Comparison of ENCODE assay signal across 18 cellular contexts in genomic region chr2:197138513-197138912, GRCh38.
DNase-seq lines count a peak whose midpoint lies in the region; ATAC-seq and TF ChIP-seq lines count a peak whose summit lies in the region.
"Had no signal": no experiment of that assay in that cellular context is flagged by ENCODE, and none has a peak within 500 bp of the region (broad histone marks: within the 10 kb centered on the region; RNA-seq: fewer than 3 reads in every experiment).

No MANE protein-coding gene starts in this region.

- H3K9ac ChIP-seq in IMR-90 (ENCODE audit: low read depth, low read length): no peak overlapping the region

- H3K4me1 ChIP-seq in IMR-90 (ENCODE audit: control insufficient read depth, insufficient read depth, low read length) (peaks cover 9% of the 10 kb centered on the region), transverse colon (peaks cover 0 to 16% (median 9%) of the 10 kb centered on the region in 4 donors)

- H2AFZ ChIP-seq in IMR-90 (replicated peaks; ENCODE audit: low read length, poor library complexity): no peak overlapping the region

- no peak overlapping the region for H3K18ac ChIP-seq in IMR-90 (ENCODE audit: low read depth, low read length)

- no peak overlapping the region for H3K56ac ChIP-seq in IMR-90 (ENCODE audit: extremely low read depth, insufficient read depth, low read length)

- peaks cover 3% of the 10 kb centered on the region for H3K9me1 ChIP-seq in IMR-90 (ENCODE audit: insufficient read depth, low read length)

- H3K27me3 ChIP-seq in IMR-90 (ENCODE audit: control insufficient read depth, insufficient read depth, low read length) (no peaks in the 10 kb centered on the region), transverse colon (no peaks in the 10 kb centered on the region)
- H3K27me3 ChIP-seq: ovary, upper lobe of right lung had no signal

- in situ Hi-C loops in IMR-90 (cut with MboI; ENCODE audit: low sequenced_read_pairs): no loop called here
- in situ Hi-C loops in transverse colon (cut with MboI; ENCODE audit: low pct_ligation_motif_present in 1 of 4, low pct_unique_long_range_greater_than_20kb in 1 of 4, low sequenced_read_pairs in 3 of 4): no loop called here

- TF ChIP-seq CTCF in IMR-90 (conservative IDR thresholded peaks at IDR 0.05; ENCODE audit: low read depth, low read length): no peak
- no peak for TF ChIP-seq CTCF in activated CD8-positive, alpha-beta T cell treated with anti-CD3 and anti-CD28 coated beads for 36 hours (IDR thresholded peaks at IDR 0.05)
- TF ChIP-seq CTCF in transverse colon (IDR thresholded peaks at IDR 0.05): no peak

- BruUV-seq in IMR-90 (replicated peaks; lab: Mats Ljungman, UMichigan): no TSS peak

- H4K8ac ChIP-seq in IMR-90 (ENCODE audit: low read depth in 2 of 2, low read length in 2 of 2): no peak overlapping the region

- H2BK15ac ChIP-seq in IMR-90 (ENCODE audit: low read depth, low read length): no peak overlapping the region

- H4K5ac ChIP-seq in IMR-90 (ENCODE audit: low read depth, low read length): no peak overlapping the region

- H3K27ac Mint-ChIP-seq in T-helper 1 cell treated with Interleukin-12 subunit alpha and Interleukin-12 subunit beta and Interleukin-4 antibody, amounts not matched to agents 30 μg/mL and 1 μg/mL, for 36 hours: peak overlapping the region; percentile 43
- H3K27ac Mint-ChIP-seq in activated CD8-positive, alpha-beta T cell treated with anti-CD3 and anti-CD28 coated beads for 36 hours: peak overlapping the region; percentile 88
- H3K27ac Mint-ChIP-seq in naive thymus-derived CD8-positive, alpha-beta T cell: peak overlapping the region; percentile 19 to 100 (median 64)
- H3K27ac Mint-ChIP-seq: HFFc6 had no signal

- no peak for TF ChIP-seq EP300 in transverse colon (IDR thresholded peaks at IDR 0.05; ENCODE audit: low read depth)

- intact Hi-C loops in IMR-90 (cut with micrococcal nuclease) (no loop called here), transverse colon (cut with DNase I; ENCODE audit: low total_unique reads) (no loop called here)
- intact Hi-C loops in activated CD8-positive, alpha-beta T cell treated with anti-CD3 and anti-CD28 coated beads for 36 hours (cut with micrococcal nuclease): no loop called here

- TF ChIP-seq POLR2A in IMR-90 (IDR thresholded peaks at IDR 0.05; ENCODE audit: low read depth, low read length) (no peak), transverse colon (IDR thresholded peaks at IDR 0.05) (no peak)

- dilution Hi-C loops in IMR-90 (cut with HindIII; ENCODE audit: low sequenced_read_pairs, unreplicated experiment): no loop called here

- H4K20me1 ChIP-seq in IMR-90 (ENCODE audit: insufficient read depth, low read length): no peaks in the 10 kb centered on the region

- H3K27ac ChIP-seq in IMR-90 (ENCODE audit: insufficient read depth, low read length) (no peak overlapping the region), transverse colon (no peak overlapping the region)
- H3K27ac ChIP-seq: ovary, upper lobe of right lung had no signal

- no peaks in the 10 kb centered on the region for H3K9me3 Mint-ChIP-seq in T-helper 1 cell treated with Interleukin-12 subunit alpha and Interleukin-12 subunit beta and Interleukin-4 antibody, amounts not matched to agents 30 μg/mL and 1 μg/mL, for 36 hours
- no peaks in the 10 kb centered on the region for H3K9me3 Mint-ChIP-seq in activated CD8-positive, alpha-beta T cell treated with anti-CD3 and anti-CD28 coated beads for 36 hours
- peaks cover 0 to 1% (median 0%) of the 10 kb centered on the region in 9 donors for H3K9me3 Mint-ChIP-seq in naive thymus-derived CD8-positive, alpha-beta T cell
- H3K9me3 Mint-ChIP-seq: HFFc6 had no signal

- no peak overlapping the region for H3K4ac ChIP-seq in IMR-90 (ENCODE audit: low read depth, low read length)

- peaks cover 60% of the 10 kb centered on the region for H3K4me1 Mint-ChIP-seq in T-helper 1 cell treated with Interleukin-12 subunit alpha and Interleukin-12 subunit beta and Interleukin-4 antibody, amounts not matched to agents 30 μg/mL and 1 μg/mL, for 36 hours (ENCODE audit: low read depth)
- H3K4me1 Mint-ChIP-seq in activated CD8-positive, alpha-beta T cell treated with anti-CD3 and anti-CD28 coated beads for 36 hours (ENCODE audit: low read depth): peaks cover 83% of the 10 kb centered on the region
- peaks cover 41 to 92% (median 85%) of the 10 kb centered on the region in 4 donors for H3K4me1 Mint-ChIP-seq in naive thymus-derived CD8-positive, alpha-beta T cell

- H2BK120ac ChIP-seq in IMR-90 (ENCODE audit: low read depth, low read length): 0 out of 2 replicates have a peak overlapping the region, but pooled peaks have one; percentile 36

- no peak overlapping the region for H3K23ac ChIP-seq in IMR-90 (ENCODE audit: low read depth, low read length)

- H3K14ac ChIP-seq in IMR-90 (replicated peaks; ENCODE audit: low read depth, low read length): no peak overlapping the region

- H3K27me3 Mint-ChIP-seq in T-helper 1 cell treated with Interleukin-12 subunit alpha and Interleukin-12 subunit beta and Interleukin-4 antibody, amounts not matched to agents 30 μg/mL and 1 μg/mL, for 36 hours (ENCODE audit: low read depth): no peaks in the 10 kb centered on the region
- H3K27me3 Mint-ChIP-seq in activated CD8-positive, alpha-beta T cell treated with anti-CD3 and anti-CD28 coated beads for 36 hours: no peaks in the 10 kb centered on the region
- no peaks in the 10 kb centered on the region for H3K27me3 Mint-ChIP-seq in naive thymus-derived CD8-positive, alpha-beta T cell

- H3K36me3 ChIP-seq in IMR-90 (ENCODE audit: control insufficient read depth, insufficient read depth, low read length) (no peaks in the 10 kb centered on the region), transverse colon (no peaks in the 10 kb centered on the region)
- H3K36me3 ChIP-seq: ovary had no signal

- ATAC-seq in IMR-90 (ENCODE audit: low read depth) (no peak), HG03175 (IDR thresholded peaks at IDR 0.05; ENCODE audit: unreplicated experiment) (no peak)
- ATAC-seq in activated CD8-positive, alpha-beta T cell treated with anti-CD3 and anti-CD28 coated beads for 36 hours: peak; percentile 18
- ATAC-seq in naive thymus-derived CD8-positive, alpha-beta T cell: no peak
- ATAC-seq: upper lobe of right lung had no signal

- WGBS in IMR-90 (ENCODE audit: extremely low coverage in 2 of 2, insufficient read length in 1 of 2), 2 experiments: no CpG with 5 or more reads among the region's 3 CpGs
- 77 to 93% methylated on average over 3 of the region's 3 CpGs for WGBS in transverse colon (ENCODE audit: low coverage in 1 of 2), 2 donors

- H2AK9ac ChIP-seq in IMR-90 (replicated peaks; ENCODE audit: low read depth, low read length, poor library complexity): no peak overlapping the region

- DNase-seq in T-helper 1 cell (no peak), IMR-90 (no peak), transverse colon (no peak), NCI-H526 treated with DMSO at 0.1 percent for 48 hours (lab: John Stamatoyannopoulos, UW) (no peak)
- no peak for DNase-seq in activated CD8-positive, alpha-beta T cell treated with anti-CD3 and anti-CD28 coated beads for 36 hours
- DNase-seq in naive thymus-derived CD8-positive, alpha-beta T cell: no peak
- DNase-seq: 8988T; activated naive CD4-positive, alpha-beta T cell treated with anti-CD3 and anti-CD28 coated beads, Interleukin-2, amount 50 U/mL, for 16 hours; GF-D8; HFFc6; hippocampal formation; NCI-H146; NCI-H446; OCI-M1; ovary; upper lobe of right lung had no signal

- no peak for TF ChIP-seq RAD21 in IMR-90 (IDR thresholded peaks at IDR 0.05; ENCODE audit: low read length)

- peaks cover 41% of the 10 kb centered on the region for H3K36me3 Mint-ChIP-seq in T-helper 1 cell treated with Interleukin-12 subunit alpha and Interleukin-12 subunit beta and Interleukin-4 antibody, amounts not matched to agents 30 μg/mL and 1 μg/mL, for 36 hours (ENCODE audit: low read depth)
- peaks cover 44% of the 10 kb centered on the region for H3K36me3 Mint-ChIP-seq in activated CD8-positive, alpha-beta T cell treated with anti-CD3 and anti-CD28 coated beads for 36 hours (ENCODE audit: low read depth)
- peaks cover 12 to 67% (median 25%) of the 10 kb centered on the region in 3 donors for H3K36me3 Mint-ChIP-seq in naive thymus-derived CD8-positive, alpha-beta T cell

- CTCF ChIA-PET in IMR-90 (lab: Yijun Ruan, JAX): no interaction called here
- CTCF ChIA-PET in activated CD8-positive, alpha-beta T cell treated with anti-CD3 and anti-CD28 coated beads for 36 hours (lab: Charles Lee): interaction anchor here (2.1 to 6.3 kb wide), 4 partner anchors 11 to 25 kb away, joined by 8 to 45 read pairs (median 9); no protein-coding TSS in a partner anchor

- H3K4me3 ChIP-seq in IMR-90 (ENCODE audit: insufficient read depth, low read depth, low read length) (no peak overlapping the region), transverse colon (no peak overlapping the region)
- H3K4me3 ChIP-seq: ovary, upper lobe of right lung had no signal

- no peak overlapping the region for H2BK5ac ChIP-seq in IMR-90 (ENCODE audit: low read depth, low read length, poor library complexity, severe bottlenecking)

- H3K9me3 ChIP-seq in IMR-90 (ENCODE audit: control insufficient read depth, insufficient read depth, low read length): no peaks in the 10 kb centered on the region
- no peaks in the 10 kb centered on the region for H3K9me3 ChIP-seq in transverse colon
- H3K9me3 ChIP-seq: ovary, upper lobe of right lung had no signal

- H3K79me1 ChIP-seq in IMR-90 (ENCODE audit: low read depth in 1 of 2, low read length in 2 of 2): no peaks in the 10 kb centered on the region

- H2BK20ac ChIP-seq in IMR-90 (ENCODE audit: low read depth, low read length): no peak overlapping the region

- H3K4me2 ChIP-seq in IMR-90 (ENCODE audit: low read depth, low read length): no peak overlapping the region

- H4K91ac ChIP-seq in IMR-90 (ENCODE audit: insufficient read depth, low read depth, low read length): no peak overlapping the region

- no peak overlapping the region for H3K4me3 Mint-ChIP-seq in T-helper 1 cell treated with Interleukin-12 subunit alpha and Interleukin-12 subunit beta and Interleukin-4 antibody, amounts not matched to agents 30 μg/mL and 1 μg/mL, for 36 hours
- peak overlapping the region; percentile 26 for H3K4me3 Mint-ChIP-seq in activated CD8-positive, alpha-beta T cell treated with anti-CD3 and anti-CD28 coated beads for 36 hours
- H3K4me3 Mint-ChIP-seq in naive thymus-derived CD8-positive, alpha-beta T cell: peak overlapping the region in 6 of 10 donors; percentile 21 to 64 (median 25)

- POLR2A ChIA-PET in IMR-90 (lab: Charles Lee; ENCODE audit: unreplicated experiment): no interaction called here
- POLR2A ChIA-PET in activated CD8-positive, alpha-beta T cell treated with anti-CD3 and anti-CD28 coated beads for 36 hours (lab: Charles Lee): interaction anchor here (2.4 kb wide), 1 partner anchor 11 kb away, joined by 7 read pairs; no protein-coding TSS in a partner anchor
- POLR2A ChIA-PET in naive thymus-derived CD8-positive, alpha-beta T cell (lab: Charles Lee): no interaction called here

- no peak overlapping the region for H2AK5ac ChIP-seq in IMR-90 (ENCODE audit: low read depth, low read length)

TF ChIP-seq in IMR-90, 13 proteins besides CTCF, POLR2A, EP300 and RAD21 (continues in another document):
- TF ChIP-seq BHLHE40 (IDR thresholded peaks at IDR 0.05; ENCODE audit: low read depth, low read length) (no peak), CEBPB (IDR thresholded peaks at IDR 0.05; ENCODE audit: low read depth, low read length) (no peak), CHD1 (IDR thresholded peaks at IDR 0.05; ENCODE audit: low read depth, low read length) (no peak), MAFK (IDR thresholded peaks at IDR 0.05; ENCODE audit: low read depth, low read length) (no peak)
